ENCODE assay signal across 1 cellular context in the genomic region with DNA sequence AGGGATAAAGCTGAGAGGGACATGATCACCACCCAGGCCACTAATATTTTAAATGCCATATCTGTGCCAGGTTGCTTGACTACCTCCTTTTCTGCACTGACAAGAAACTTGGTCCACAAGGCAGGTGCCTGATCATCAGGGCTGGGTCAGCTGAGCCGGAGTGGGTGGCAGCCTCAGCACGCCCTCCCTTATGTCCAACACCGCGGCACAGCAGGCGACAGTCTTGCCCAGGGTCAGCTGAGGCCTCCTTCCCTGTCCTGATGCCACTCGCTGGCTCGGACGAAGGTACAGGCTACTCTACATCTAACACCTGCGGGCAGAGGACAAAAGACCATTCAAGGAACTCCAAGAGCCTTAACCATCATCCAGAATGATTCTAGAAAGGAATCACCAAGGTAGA.
TF ChIP-seq lines count a peak whose summit lies in the region.

No MANE protein-coding gene starts in this region.

TF ChIP-seq in WTC11, 78 proteins besides CTCF, POLR2A, EP300 and RAD21 (continued from another document):
- TF ChIP-seq, protein P1, sequence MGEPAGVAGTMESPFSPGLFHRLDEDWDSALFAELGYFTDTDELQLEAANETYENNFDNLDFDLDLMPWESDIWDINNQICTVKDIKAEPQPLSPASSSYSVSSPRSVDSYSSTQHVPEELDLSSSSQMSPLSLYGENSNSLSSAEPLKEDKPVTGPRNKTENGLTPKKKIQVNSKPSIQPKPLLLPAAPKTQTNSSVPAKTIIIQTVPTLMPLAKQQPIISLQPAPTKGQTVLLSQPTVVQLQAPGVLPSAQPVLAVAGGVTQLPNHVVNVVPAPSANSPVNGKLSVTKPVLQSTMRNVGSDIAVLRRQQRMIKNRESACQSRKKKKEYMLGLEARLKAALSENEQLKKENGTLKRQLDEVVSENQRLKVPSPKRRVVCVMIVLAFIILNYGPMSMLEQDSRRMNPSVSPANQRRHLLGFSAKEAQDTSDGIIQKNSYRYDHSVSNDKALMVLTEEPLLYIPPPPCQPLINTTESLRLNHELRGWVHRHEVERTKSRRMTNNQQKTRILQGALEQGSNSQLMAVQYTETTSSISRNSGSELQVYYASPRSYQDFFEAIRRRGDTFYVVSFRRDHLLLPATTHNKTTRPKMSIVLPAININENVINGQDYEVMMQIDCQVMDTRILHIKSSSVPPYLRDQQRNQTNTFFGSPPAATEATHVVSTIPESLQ (CRISPR knock-in tag; IDR thresholded peaks at IDR 0.05): no peak
- no peak for TF ChIP-seq FOXK1 (CRISPR knock-in tag; IDR thresholded peaks at IDR 0.05)
- TF ChIP-seq, protein P2, sequence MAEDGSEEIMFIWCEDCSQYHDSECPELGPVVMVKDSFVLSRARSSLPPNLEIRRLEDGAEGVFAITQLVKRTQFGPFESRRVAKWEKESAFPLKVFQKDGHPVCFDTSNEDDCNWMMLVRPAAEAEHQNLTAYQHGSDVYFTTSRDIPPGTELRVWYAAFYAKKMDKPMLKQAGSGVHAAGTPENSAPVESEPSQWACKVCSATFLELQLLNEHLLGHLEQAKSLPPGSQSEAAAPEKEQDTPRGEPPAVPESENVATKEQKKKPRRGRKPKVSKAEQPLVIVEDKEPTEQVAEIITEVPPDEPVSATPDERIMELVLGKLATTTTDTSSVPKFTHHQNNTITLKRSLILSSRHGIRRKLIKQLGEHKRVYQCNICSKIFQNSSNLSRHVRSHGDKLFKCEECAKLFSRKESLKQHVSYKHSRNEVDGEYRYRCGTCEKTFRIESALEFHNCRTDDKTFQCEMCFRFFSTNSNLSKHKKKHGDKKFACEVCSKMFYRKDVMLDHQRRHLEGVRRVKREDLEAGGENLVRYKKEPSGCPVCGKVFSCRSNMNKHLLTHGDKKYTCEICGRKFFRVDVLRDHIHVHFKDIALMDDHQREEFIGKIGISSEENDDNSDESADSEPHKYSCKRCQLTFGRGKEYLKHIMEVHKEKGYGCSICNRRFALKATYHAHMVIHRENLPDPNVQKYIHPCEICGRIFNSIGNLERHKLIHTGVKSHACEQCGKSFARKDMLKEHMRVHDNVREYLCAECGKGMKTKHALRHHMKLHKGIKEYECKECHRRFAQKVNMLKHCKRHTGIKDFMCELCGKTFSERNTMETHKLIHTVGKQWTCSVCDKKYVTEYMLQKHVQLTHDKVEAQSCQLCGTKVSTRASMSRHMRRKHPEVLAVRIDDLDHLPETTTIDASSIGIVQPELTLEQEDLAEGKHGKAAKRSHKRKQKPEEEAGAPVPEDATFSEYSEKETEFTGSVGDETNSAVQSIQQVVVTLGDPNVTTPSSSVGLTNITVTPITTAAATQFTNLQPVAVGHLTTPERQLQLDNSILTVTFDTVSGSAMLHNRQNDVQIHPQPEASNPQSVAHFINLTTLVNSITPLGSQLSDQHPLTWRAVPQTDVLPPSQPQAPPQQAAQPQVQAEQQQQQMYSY (CRISPR knock-in tag; IDR thresholded peaks at IDR 0.05): no peak
- TF ChIP-seq, protein P3, sequence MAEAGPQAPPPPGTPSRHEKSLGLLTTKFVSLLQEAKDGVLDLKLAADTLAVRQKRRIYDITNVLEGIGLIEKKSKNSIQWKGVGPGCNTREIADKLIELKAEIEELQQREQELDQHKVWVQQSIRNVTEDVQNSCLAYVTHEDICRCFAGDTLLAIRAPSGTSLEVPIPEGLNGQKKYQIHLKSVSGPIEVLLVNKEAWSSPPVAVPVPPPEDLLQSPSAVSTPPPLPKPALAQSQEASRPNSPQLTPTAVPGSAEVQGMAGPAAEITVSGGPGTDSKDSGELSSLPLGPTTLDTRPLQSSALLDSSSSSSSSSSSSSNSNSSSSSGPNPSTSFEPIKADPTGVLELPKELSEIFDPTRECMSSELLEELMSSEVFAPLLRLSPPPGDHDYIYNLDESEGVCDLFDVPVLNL (CRISPR knock-in tag; IDR thresholded peaks at IDR 0.05; ENCODE audit: borderline replicate concordance, low read depth): no peak
- no peak for TF ChIP-seq GABPB1 (CRISPR knock-in tag; IDR thresholded peaks at IDR 0.05)
